1 cellular context compared by ENCODE assay signal in the genomic region with DNA sequence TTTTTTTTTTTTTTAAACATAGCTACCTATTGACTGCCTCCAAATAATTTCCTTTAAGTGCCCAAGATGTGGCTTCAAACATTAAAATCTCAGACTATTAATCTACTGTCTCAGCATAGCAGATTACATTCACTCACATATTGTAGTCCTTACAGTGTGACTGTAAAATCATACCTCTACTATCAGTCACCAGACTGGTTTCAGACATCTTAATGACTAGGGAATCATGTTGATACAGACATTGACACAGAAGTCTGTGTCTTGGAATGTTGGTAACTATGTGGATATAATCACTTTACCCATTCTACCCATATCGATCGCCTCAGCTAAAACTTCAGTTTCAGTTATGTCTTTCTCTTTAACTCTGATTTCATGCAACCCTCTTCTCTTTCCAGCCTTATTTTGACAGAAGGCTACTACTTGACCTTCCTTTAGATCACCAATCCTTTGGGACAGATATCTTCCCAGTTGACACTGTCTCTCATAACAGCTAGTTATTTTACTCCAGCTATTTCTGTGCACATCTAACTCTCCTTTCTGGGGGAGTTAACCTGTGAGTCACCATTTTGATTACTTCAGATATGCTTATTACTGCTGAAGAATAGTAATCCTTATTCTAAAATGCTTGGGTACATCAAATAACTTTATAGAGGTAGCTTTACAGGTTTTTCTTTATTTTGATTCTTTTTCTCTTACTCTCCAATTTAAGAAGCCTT.
TF ChIP-seq lines count a peak whose summit lies in the region.

No MANE protein-coding gene starts in this region.

TF ChIP-seq in GM23338, 12 proteins besides CTCF, POLR2A, EP300 and RAD21:
- TF ChIP-seq, protein P1, sequence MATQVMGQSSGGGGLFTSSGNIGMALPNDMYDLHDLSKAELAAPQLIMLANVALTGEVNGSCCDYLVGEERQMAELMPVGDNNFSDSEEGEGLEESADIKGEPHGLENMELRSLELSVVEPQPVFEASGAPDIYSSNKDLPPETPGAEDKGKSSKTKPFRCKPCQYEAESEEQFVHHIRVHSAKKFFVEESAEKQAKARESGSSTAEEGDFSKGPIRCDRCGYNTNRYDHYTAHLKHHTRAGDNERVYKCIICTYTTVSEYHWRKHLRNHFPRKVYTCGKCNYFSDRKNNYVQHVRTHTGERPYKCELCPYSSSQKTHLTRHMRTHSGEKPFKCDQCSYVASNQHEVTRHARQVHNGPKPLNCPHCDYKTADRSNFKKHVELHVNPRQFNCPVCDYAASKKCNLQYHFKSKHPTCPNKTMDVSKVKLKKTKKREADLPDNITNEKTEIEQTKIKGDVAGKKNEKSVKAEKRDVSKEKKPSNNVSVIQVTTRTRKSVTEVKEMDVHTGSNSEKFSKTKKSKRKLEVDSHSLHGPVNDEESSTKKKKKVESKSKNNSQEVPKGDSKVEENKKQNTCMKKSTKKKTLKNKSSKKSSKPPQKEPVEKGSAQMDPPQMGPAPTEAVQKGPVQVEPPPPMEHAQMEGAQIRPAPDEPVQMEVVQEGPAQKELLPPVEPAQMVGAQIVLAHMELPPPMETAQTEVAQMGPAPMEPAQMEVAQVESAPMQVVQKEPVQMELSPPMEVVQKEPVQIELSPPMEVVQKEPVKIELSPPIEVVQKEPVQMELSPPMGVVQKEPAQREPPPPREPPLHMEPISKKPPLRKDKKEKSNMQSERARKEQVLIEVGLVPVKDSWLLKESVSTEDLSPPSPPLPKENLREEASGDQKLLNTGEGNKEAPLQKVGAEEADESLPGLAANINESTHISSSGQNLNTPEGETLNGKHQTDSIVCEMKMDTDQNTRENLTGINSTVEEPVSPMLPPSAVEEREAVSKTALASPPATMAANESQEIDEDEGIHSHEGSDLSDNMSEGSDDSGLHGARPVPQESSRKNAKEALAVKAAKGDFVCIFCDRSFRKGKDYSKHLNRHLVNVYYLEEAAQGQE (IDR thresholded peaks at IDR 0.05; ENCODE audit: unreplicated experiment), result no peak
- TF ChIP-seq, protein P2, sequence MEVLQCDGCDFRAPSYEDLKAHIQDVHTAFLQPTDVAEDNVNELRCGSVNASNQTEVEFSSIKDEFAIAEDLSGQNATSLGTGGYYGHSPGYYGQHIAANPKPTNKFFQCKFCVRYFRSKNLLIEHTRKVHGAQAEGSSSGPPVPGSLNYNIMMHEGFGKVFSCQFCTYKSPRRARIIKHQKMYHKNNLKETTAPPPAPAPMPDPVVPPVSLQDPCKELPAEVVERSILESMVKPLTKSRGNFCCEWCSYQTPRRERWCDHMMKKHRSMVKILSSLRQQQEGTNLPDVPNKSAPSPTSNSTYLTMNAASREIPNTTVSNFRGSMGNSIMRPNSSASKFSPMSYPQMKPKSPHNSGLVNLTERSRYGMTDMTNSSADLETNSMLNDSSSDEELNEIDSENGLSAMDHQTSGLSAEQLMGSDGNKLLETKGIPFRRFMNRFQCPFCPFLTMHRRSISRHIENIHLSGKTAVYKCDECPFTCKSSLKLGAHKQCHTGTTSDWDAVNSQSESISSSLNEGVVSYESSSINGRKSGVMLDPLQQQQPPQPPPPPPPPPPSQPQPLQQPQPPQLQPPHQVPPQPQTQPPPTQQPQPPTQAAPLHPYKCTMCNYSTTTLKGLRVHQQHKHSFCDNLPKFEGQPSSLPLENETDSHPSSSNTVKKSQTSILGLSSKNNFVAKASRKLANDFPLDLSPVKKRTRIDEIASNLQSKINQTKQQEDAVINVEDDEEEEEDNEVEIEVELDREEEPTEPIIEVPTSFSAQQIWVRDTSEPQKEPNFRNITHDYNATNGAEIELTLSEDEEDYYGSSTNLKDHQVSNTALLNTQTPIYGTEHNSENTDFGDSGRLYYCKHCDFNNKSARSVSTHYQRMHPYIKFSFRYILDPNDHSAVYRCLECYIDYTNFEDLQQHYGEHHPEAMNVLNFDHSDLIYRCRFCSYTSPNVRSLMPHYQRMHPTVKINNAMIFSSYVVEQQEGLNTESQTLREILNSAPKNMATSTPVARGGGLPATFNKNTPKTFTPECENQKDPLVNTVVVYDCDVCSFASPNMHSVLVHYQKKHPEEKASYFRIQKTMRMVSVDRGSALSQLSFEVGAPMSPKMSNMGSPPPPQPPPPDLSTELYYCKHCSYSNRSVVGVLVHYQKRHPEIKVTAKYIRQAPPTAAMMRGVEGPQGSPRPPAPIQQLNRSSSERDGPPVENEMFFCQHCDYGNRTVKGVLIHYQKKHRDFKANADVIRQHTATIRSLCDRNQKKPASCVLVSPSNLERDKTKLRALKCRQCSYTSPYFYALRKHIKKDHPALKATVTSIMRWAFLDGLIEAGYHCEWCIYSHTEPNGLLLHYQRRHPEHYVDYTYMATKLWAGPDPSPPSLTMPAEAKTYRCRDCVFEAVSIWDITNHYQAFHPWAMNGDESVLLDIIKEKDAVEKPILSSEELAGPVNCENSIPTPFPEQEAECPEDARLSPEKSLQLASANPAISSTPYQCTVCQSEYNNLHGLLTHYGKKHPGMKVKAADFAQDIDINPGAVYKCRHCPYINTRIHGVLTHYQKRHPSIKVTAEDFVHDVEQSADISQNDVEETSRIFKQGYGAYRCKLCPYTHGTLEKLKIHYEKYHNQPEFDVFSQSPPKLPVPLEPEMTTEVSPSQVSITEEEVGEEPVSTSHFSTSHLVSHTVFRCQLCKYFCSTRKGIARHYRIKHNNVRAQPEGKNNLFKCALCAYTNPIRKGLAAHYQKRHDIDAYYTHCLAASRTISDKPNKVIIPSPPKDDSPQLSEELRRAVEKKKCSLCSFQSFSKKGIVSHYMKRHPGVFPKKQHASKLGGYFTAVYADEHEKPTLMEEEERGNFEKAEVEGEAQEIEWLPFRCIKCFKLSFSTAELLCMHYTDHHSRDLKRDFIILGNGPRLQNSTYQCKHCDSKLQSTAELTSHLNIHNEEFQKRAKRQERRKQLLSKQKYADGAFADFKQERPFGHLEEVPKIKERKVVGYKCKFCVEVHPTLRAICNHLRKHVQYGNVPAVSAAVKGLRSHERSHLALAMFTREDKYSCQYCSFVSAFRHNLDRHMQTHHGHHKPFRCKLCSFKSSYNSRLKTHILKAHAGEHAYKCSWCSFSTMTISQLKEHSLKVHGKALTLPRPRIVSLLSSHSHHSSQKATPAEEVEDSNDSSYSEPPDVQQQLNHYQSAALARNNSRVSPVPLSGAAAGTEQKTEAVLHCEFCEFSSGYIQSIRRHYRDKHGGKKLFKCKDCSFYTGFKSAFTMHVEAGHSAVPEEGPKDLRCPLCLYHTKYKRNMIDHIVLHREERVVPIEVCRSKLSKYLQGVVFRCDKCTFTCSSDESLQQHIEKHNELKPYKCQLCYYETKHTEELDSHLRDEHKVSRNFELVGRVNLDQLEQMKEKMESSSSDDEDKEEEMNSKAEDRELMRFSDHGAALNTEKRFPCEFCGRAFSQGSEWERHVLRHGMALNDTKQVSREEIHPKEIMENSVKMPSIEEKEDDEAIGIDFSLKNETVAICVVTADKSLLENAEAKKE (CRISPR knock-in tag; IDR thresholded peaks at IDR 0.05), result no peak
- TF ChIP-seq CREB1 (CRISPR knock-in tag; IDR thresholded peaks at IDR 0.05; ENCODE audit: low read depth) (no peak), EZH2 (IDR thresholded peaks at IDR 0.05; ENCODE audit: low read depth, unreplicated experiment) (no peak), ZNF114 (CRISPR knock-in tag; IDR thresholded peaks at IDR 0.05) (no peak), EZH2phosphoT487 (IDR thresholded peaks at IDR 0.05; ENCODE audit: unreplicated experiment) (no peak), ZNF331 (CRISPR knock-in tag; IDR thresholded peaks at IDR 0.05; ENCODE audit: low read depth) (no peak), STAT1 (IDR thresholded peaks at IDR 0.05; ENCODE audit: unreplicated experiment) (no peak), POLR2AphosphoS5 (IDR thresholded peaks at IDR 0.05; ENCODE audit: low read depth) (no peak), ETS1 (IDR thresholded peaks at IDR 0.05) (no peak), NANOG (IDR thresholded peaks at IDR 0.05; ENCODE audit: borderline replicate concordance) (no peak), JUNB (IDR thresholded peaks at IDR 0.05; ENCODE audit: unreplicated experiment) (no peak)
TF ChIP-seq in GM23338: peak in this region for 0.
